ENCODE assay signal across 11 cellular contexts in genomic region chr16:74140557-74140956, GRCh38.
"Had no signal": no experiment of that assay in that cellular context is flagged by ENCODE, and none has a peak within 500 bp of the region (broad histone marks: within the 10 kb centered on the region; RNA-seq: fewer than 3 reads in every experiment).

No MANE protein-coding gene starts in this region.

- ATAC-seq: GM23338, HCT116 had no signal

- H3K4me2 ChIP-seq: GM23338 had no signal

- H3K27ac Mint-ChIP-seq: GM23338, H9, HFFc6 had no signal

- H2AFZ ChIP-seq: GM23248, GM23338 had no signal

- H3K36me3 ChIP-seq: HAP-1 had no signal

- H3K4me1 Mint-ChIP-seq: GM23338, H9 had no signal

- FAIRE-seq: H1, H54 had no signal

- H3K9ac ChIP-seq: GM23248 had no signal

- H3K4me3 Mint-ChIP-seq: GM23338, H9, HFFc6 had no signal

- H3K4me1 ChIP-seq: HAP-1 had no signal

- DNase-seq: GM23248, GOT3, H7, H9, HCEC 1CT, HFFc6 had no signal

- H3K4me3 ChIP-seq: GM23248, GM23338, HAP-1 had no signal

- H3K9me3 ChIP-seq: HAP-1 had no signal

- H3K27ac ChIP-seq: GM23248 had no signal
